22 cellular contexts compared by ENCODE assay signal in genomic region chr12:59895161-59895785, GRCh38.
"Had no signal": no experiment of that assay in that cellular context is flagged by ENCODE, and none has a peak within 500 bp of the region (broad histone marks: within the 10 kb centered on the region; RNA-seq: fewer than 3 reads in every experiment).

No MANE protein-coding gene starts in this region.

- H3K4me3 ChIP-seq: lung, neural progenitor cell, stomach, testis, uterus had no signal

- DNase-seq: activated CD4-positive, alpha-beta T cell treated with anti-CD3 and anti-CD28 coated beads, Interleukin-2, amount 50 U/mL, for 4 hours; activated CD8-positive, alpha-beta memory T cell treated with anti-CD3 and anti-CD28 coated beads, Interleukin-2, amount 50 U/mL, for 48 hours; activated naive CD4-positive, alpha-beta T cell treated with Interleukin-2 at 50 U/mL for 16 hours; activated naive CD8-positive, alpha-beta T cell treated with anti-CD3 and anti-CD28 coated beads for 36 hours; activated T-cell treated with anti-CD3 and anti-CD28 coated beads, Interleukin-2, amount 50 U/mL, for 4 hours; amniotic stem cell; cortex of kidney; erythroblast; foreskin melanocyte; naive thymus-derived CD4-positive, alpha-beta T cell; small intestine; stimulated activated CD4-positive, alpha-beta T cell treated with anti-CD3 and anti-CD28 coated beads, Interleukin-15, amount 100 ng/mL, for 24 hours; stomach; testis; trophoblast cell; uterus had no signal

- ATAC-seq: activated T-cell treated with anti-CD3 and anti-CD28 coated beads, Interleukin-2, amount 50 U/mL, for 4 hours; left lobe of liver; naive thymus-derived CD4-positive, alpha-beta T cell; sciatic nerve; stimulated activated memory B cell treated with anti-CD40 and anti-IgM and Interleukin-4, amounts not matched to agents 10 μg/mL and 1 μg/mL and 100 μg/mL, for 72 hours; WTC11 had no signal

- H3K27ac ChIP-seq: neural progenitor cell, stomach, testis, uterus had no signal
